Comparison of ENCODE assay signal across 8 cellular contexts in the genomic region with DNA sequence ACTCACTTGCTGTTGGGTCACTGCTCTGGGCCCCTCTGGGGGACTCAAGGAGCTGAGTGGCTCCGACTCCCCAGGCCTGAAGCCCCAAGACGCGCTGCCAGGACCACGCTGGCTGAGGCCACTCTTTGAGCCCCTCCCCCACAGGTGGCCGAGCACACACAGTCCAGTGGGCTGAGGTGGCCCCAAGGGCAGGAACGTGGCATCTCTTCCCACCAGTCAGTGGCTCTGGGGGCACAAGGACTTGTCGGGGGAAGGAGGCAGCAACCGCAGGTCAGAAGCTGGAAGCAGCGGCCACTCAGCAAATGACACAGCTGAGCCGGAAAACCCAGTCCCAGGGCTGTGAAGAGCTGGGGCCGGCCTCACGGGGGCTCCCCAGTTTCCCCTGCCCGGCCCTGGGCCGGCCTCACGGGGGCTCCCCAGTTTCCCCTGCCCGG. TPM values are rescaled to one million over a fixed set of nuclear protein-coding genes. Genes with fewer than 3 reads are reported as not detected.
DNase-seq lines count a peak whose midpoint lies in the region; ATAC-seq and TF ChIP-seq lines count a peak whose summit lies in the region.

No MANE protein-coding gene starts in this region.

- peak overlapping the region; percentile 71 for H2AK5ac ChIP-seq in mesenchymal stem cell (ENCODE audit: low read length, severe bottlenecking)

- H3K27me3 Mint-ChIP-seq in activated naive CD8-positive, alpha-beta T cell treated with anti-CD3 and anti-CD28 coated beads, Interleukin-2, amount 10 ng/mL, durations not matched to agents 7 days and 5 days, result peaks cover 24% of the 10 kb centered on the region

- H3K4me3 ChIP-seq in mesenchymal stem cell (ENCODE audit: insufficient read depth in 1 of 2, low read depth in 1 of 2, low read length in 2 of 2), result peak overlapping the region in 1 of 2 experiments; percentile 67

- H3K23ac ChIP-seq in mesenchymal stem cell (ENCODE audit: low read length in 2 of 2), result no peak overlapping the region

- peaks cover 8% of the 10 kb centered on the region for H3K4me1 ChIP-seq in mesenchymal stem cell (ENCODE audit: control insufficient read depth, insufficient read depth, low read depth, low read length)

- H2AFZ ChIP-seq in mesenchymal stem cell (ENCODE audit: low read depth, low read length), result peak overlapping the region; percentile 40

- no peak overlapping the region for H2BK5ac ChIP-seq in mesenchymal stem cell (ENCODE audit: low read depth, low read length, poor library complexity, severe bottlenecking)

- H2BK12ac ChIP-seq in mesenchymal stem cell (ENCODE audit: low read length in 2 of 2), result peak overlapping the region in 1 of 2 experiments; percentile 38

- peak overlapping the region; percentile 42 to 83 for H3K18ac ChIP-seq in mesenchymal stem cell (ENCODE audit: low read depth in 1 of 2, low read length in 2 of 2)

- H3K9me3 Mint-ChIP-seq in activated naive CD8-positive, alpha-beta T cell treated with anti-CD3 and anti-CD28 coated beads, Interleukin-2, amount 10 ng/mL, durations not matched to agents 7 days and 5 days, result no peaks in the 10 kb centered on the region

- no peaks in the 10 kb centered on the region for H3K79me1 ChIP-seq in mesenchymal stem cell (replicated peaks; ENCODE audit: low read length, poor library complexity, severe bottlenecking)

- no peaks in the 10 kb centered on the region for H3K9me3 ChIP-seq in mesenchymal stem cell (ENCODE audit: control insufficient read depth, low read length)

- ATAC-seq in HG02885 (IDR thresholded peaks at IDR 0.05; ENCODE audit: poor library complexity, unreplicated experiment), result peak; percentile 27
- peak; percentile 25 for ATAC-seq in activated naive CD8-positive, alpha-beta T cell treated with anti-CD3 and anti-CD28 coated beads, Interleukin-2, amount 10 ng/mL, durations not matched to agents 7 days and 5 days (ENCODE audit: low read depth)

- peak overlapping the region in 1 of 2 experiments; percentile 26 for H3K4ac ChIP-seq in mesenchymal stem cell (ENCODE audit: low read depth in 1 of 2, low read length in 2 of 2)

- POLR2A ChIA-PET in activated naive CD8-positive, alpha-beta T cell treated with anti-CD3 and anti-CD28 coated beads, Interleukin-2, amount 10 ng/mL, durations not matched to agents 7 days and 5 days (lab: Charles Lee), result interaction anchor here (1.4 kb wide), 1 partner anchor 15 kb away, joined by 3 read pairs; no protein-coding TSS in a partner anchor
- POLR2A ChIA-PET in HEK293T (lab: Yijun Ruan, JAX), result interaction anchor here (0.9 kb wide), 1 partner anchor 49 kb away, joined by 3 read pairs; a partner anchor contains a TSS

- no peak overlapping the region for H3K14ac ChIP-seq in mesenchymal stem cell (ENCODE audit: low read length in 2 of 2)

- CTCF ChIA-PET in HEK293T (lab: Yijun Ruan, JAX), result interaction anchor here (0.6 to 7.5 kb wide), 5 partner anchors 16 to 229 kb away, joined by 3 to 79 read pairs (median 3); no protein-coding TSS in a partner anchor

- H3K4me1 Mint-ChIP-seq in activated naive CD8-positive, alpha-beta T cell treated with anti-CD3 and anti-CD28 coated beads, Interleukin-2, amount 10 ng/mL, durations not matched to agents 7 days and 5 days, result peaks cover 6% of the 10 kb centered on the region

- peaks cover 6 to 12% of the 10 kb centered on the region in 2 experiments for H3K27me3 ChIP-seq in mesenchymal stem cell (ENCODE audit: control insufficient read depth in 1 of 2, insufficient read depth in 1 of 2, low read length in 2 of 2)

- peak overlapping the region; percentile 77 for H3K9ac ChIP-seq in mesenchymal stem cell (ENCODE audit: low read length)

- H4K8ac ChIP-seq in mesenchymal stem cell (ENCODE audit: low read length), result peak overlapping the region; percentile 66

- DNase-seq in NOMO-1 treated with DMSO at 0.1 percent for 48 hours (lab: John Stamatoyannopoulos, UW; ENCODE audit: unreplicated experiment) (peak; percentile 6), NOMO-1 treated with dmso at 0.1 percent for 144 hours (lab: John Stamatoyannopoulos, UW; ENCODE audit: unreplicated experiment) (no peak), mesenchymal stem cell (peak; percentile 6), Ammon's horn (ENCODE audit: low spot score) (no peak), NCI-H1105 treated with DMSO at 0.1 percent for 48 hours (lab: John Stamatoyannopoulos, UW) (no peak), HEK293T (ENCODE audit: extremely low spot score) (no peak)
- DNase-seq in activated naive CD8-positive, alpha-beta T cell treated with anti-CD3 and anti-CD28 coated beads, Interleukin-2, amount 10 ng/mL, durations not matched to agents 7 days and 5 days, result peak; percentile 53

- H3K36me3 Mint-ChIP-seq in activated naive CD8-positive, alpha-beta T cell treated with anti-CD3 and anti-CD28 coated beads, Interleukin-2, amount 10 ng/mL, durations not matched to agents 7 days and 5 days, result no peaks in the 10 kb centered on the region

- H3K4me2 ChIP-seq in mesenchymal stem cell (ENCODE audit: low read length, poor library complexity, severe bottlenecking), result no peak overlapping the region

- WGBS in mesenchymal stem cell, result 67% methylated on average over 9 of the region's 16 CpGs

- no peak overlapping the region for H2BK120ac ChIP-seq in mesenchymal stem cell (ENCODE audit: low read depth, low read length)

- no peak overlapping the region for H3K27ac ChIP-seq in mesenchymal stem cell (ENCODE audit: low read length, poor library complexity, severe bottlenecking)

- H3K27ac Mint-ChIP-seq in activated naive CD8-positive, alpha-beta T cell treated with anti-CD3 and anti-CD28 coated beads, Interleukin-2, amount 10 ng/mL, durations not matched to agents 7 days and 5 days, result no peak overlapping the region

- no peak overlapping the region for H2BK15ac ChIP-seq in mesenchymal stem cell (ENCODE audit: low read depth, poor library complexity, severe bottlenecking)

- peak overlapping the region; percentile 34 for H4K91ac ChIP-seq in mesenchymal stem cell (ENCODE audit: low read length)

- H3K36me3 ChIP-seq in mesenchymal stem cell (ENCODE audit: control insufficient read depth in 1 of 2, insufficient read depth in 2 of 2, low read depth in 1 of 2, low read length in 2 of 2), result no peaks in the 10 kb centered on the region

- H3K4me3 Mint-ChIP-seq in activated naive CD8-positive, alpha-beta T cell treated with anti-CD3 and anti-CD28 coated beads, Interleukin-2, amount 10 ng/mL, durations not matched to agents 7 days and 5 days, result peak overlapping the region; percentile 42

TF ChIP-seq in HEK293T, 16 proteins besides CTCF, POLR2A, EP300 and RAD21:
- TF ChIP-seq FOXK2 (IDR thresholded peaks at IDR 0.05) (no peak), TARDBP (IDR thresholded peaks at IDR 0.05) (no peak), FOXM1 (IDR thresholded peaks at IDR 0.05; ENCODE audit: borderline replicate concordance) (no peak), ELF4 (IDR thresholded peaks at IDR 0.05) (no peak), ARNT (IDR thresholded peaks at IDR 0.05) (no peak), HDGF (IDR thresholded peaks at IDR 0.05; ENCODE audit: borderline replicate concordance) (no peak), CTBP1 (IDR thresholded peaks at IDR 0.05; ENCODE audit: borderline replicate concordance) (no peak), ZNF384 (IDR thresholded peaks at IDR 0.05) (no peak), NFRKB (IDR thresholded peaks at IDR 0.05) (no peak), FOXA1 (IDR thresholded peaks at IDR 0.05) (no peak), SP1 (IDR thresholded peaks at IDR 0.05) (no peak), SUZ12 (IDR thresholded peaks at IDR 0.05) (no peak), BHLHE40 (IDR thresholded peaks at IDR 0.05; ENCODE audit: borderline replicate concordance) (no peak), L3MBTL2 (conservative IDR thresholded peaks at IDR 0.05) (no peak)
- TF ChIP-seq, protein P1, sequence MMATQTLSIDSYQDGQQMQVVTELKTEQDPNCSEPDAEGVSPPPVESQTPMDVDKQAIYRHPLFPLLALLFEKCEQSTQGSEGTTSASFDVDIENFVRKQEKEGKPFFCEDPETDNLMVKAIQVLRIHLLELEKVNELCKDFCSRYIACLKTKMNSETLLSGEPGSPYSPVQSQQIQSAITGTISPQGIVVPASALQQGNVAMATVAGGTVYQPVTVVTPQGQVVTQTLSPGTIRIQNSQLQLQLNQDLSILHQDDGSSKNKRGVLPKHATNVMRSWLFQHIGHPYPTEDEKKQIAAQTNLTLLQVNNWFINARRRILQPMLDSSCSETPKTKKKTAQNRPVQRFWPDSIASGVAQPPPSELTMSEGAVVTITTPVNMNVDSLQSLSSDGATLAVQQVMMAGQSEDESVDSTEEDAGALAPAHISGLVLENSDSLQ (IDR thresholded peaks at IDR 0.05), result no peak
TF ChIP-seq in HEK293T: peak in this region for 0.

RNA-seq across cellular contexts. Expression of a gene that starts 24.1 kb away (rescaled TPM):
- not detected for total RNA-seq in activated naive CD8-positive, alpha-beta T cell treated with anti-CD3 and anti-CD28 coated beads, Interleukin-2, amount 10 ng/mL, durations not matched to agents 7 days and 5 days
- not detected for polyA plus RNA-seq in mesenchymal stem cell (2013, experiment 1 of 2)
- not detected for polyA plus RNA-seq in mesenchymal stem cell (2013, experiment 2 of 2)

RNA-seq across cellular contexts. Expression of a gene that starts 48.7 kb away (rescaled TPM):
- 10 to 100 TPM; 49.5 to 51.1 TPM for total RNA-seq in activated naive CD8-positive, alpha-beta T cell treated with anti-CD3 and anti-CD28 coated beads, Interleukin-2, amount 10 ng/mL, durations not matched to agents 7 days and 5 days
- polyA plus RNA-seq in mesenchymal stem cell (2013, experiment 1 of 2), result 20.2 TPM
- 20.4 TPM for polyA plus RNA-seq in mesenchymal stem cell (2013, experiment 2 of 2)

Comparison
In these comparisons a context has a peak if more than half of its experiments do, and no peak if none do; other contexts are left out.
1. DNase-seq: peak in NOMO-1 treated with DMSO at 0.1 percent for 48 hours (single experiment), activated naive CD8-positive, alpha-beta T cell treated with anti-CD3 and anti-CD28 coated beads, Interleukin-2, amount 10 ng/mL, durations not matched to agents 7 days and 5 days (single experiment) and mesenchymal stem cell (single experiment); none in NOMO-1 treated with dmso at 0.1 percent for 144 hours (single experiment), Ammon's horn (single experiment), NCI-H1105 treated with DMSO at 0.1 percent for 48 hours (single experiment) and HEK293T (single experiment).